13 cellular contexts compared by ENCODE assay signal in genomic region chr18:54737986-54738385, GRCh38.
DNase-seq lines count a peak whose midpoint lies in the region; TF ChIP-seq lines count a peak whose summit lies in the region.
"Had no signal": no experiment of that assay in that cellular context is flagged by ENCODE, and none has a peak within 500 bp of the region (broad histone marks: within the 10 kb centered on the region; RNA-seq: fewer than 3 reads in every experiment).

No MANE protein-coding gene starts in this region.

- 79 to 88% (median 86%) methylated on average over 3 of the region's 3 CpGs for WGBS in stomach, 5 donors

- TF ChIP-seq EP300 in stomach (IDR thresholded peaks at IDR 0.05): no peak

- H3K36me3 ChIP-seq in stomach: no peaks in the 10 kb centered on the region
- H3K36me3 ChIP-seq: vagina had no signal

- H3K27me3 ChIP-seq in stomach: no peaks in the 10 kb centered on the region
- H3K27me3 ChIP-seq: vagina had no signal

- H3K9me3 ChIP-seq in stomach: no peaks in the 10 kb centered on the region
- H3K9me3 ChIP-seq: vagina had no signal

- no peak overlapping the region for H3K27ac ChIP-seq in stomach
- H3K27ac ChIP-seq: vagina had no signal

- peak; percentile 12 for DNase-seq in AG08395 (ENCODE audit: low spot score)
- DNase-seq in HS-5 (ENCODE audit: low read depth): peak; percentile 18
- DNase-seq in amniotic stem cell (lab: John Stamatoyannopoulos, UW): peak; percentile 41
- peak; percentile 23 for DNase-seq in fibroblast of villous mesenchyme (ENCODE audit: low read depth)
- DNase-seq in NCI-H748 treated with DMSO at 0.1 percent for 48 hours (lab: John Stamatoyannopoulos, UW): no peak
- DNase-seq in NCI-H2081 (lab: John Stamatoyannopoulos, UW): no peak
- DNase-seq in putamen (ENCODE audit: low spot score): no peak
- DNase-seq in stomach: no peak
- DNase-seq: activated CD8-positive, alpha-beta T cell treated with anti-CD3 and anti-CD28 coated beads for 36 hours; NCI-H2029 treated with DMSO at 0.1 percent for 48 hours; NCI-H524 treated with DMSO at 0.1 percent for 48 hours; stimulated activated naive CD8-positive, alpha-beta T cell treated with anti-CD3 and anti-CD28 coated beads, Interleukin-15, amount 100 ng/mL, for 72 hours had no signal

- intact Hi-C loops in stomach (cut with DNase I; ENCODE audit: low total_unique reads): no loop called here

- TF ChIP-seq POLR2A in stomach (IDR thresholded peaks at IDR 0.05): no peak

- H3K4me3 ChIP-seq in fibroblast of villous mesenchyme (ENCODE audit: low read depth, low read length): no peak overlapping the region
- no peak overlapping the region for H3K4me3 ChIP-seq in stomach
- H3K4me3 ChIP-seq: vagina had no signal

- H3K4me1 ChIP-seq in stomach: peaks cover 0 to 15% (median 14%) of the 10 kb centered on the region in 4 donors
- H3K4me1 ChIP-seq: vagina had no signal

- TF ChIP-seq CTCF in fibroblast of villous mesenchyme (IDR thresholded peaks at IDR 0.05; ENCODE audit: insufficient read depth, low read depth, low read length) (no peak), stomach (IDR thresholded peaks at IDR 0.05) (no peak)

Comparison
In these comparisons a context has a peak if more than half of its experiments do, and no peak if none do; other contexts are left out.
1. DNase-seq: peak in AG08395 (single experiment), HS-5 (single experiment), amniotic stem cell (single experiment) and fibroblast of villous mesenchyme (single experiment); none in NCI-H748 treated with DMSO at 0.1 percent for 48 hours (single experiment), NCI-H2081 (0 of 2), putamen (single experiment) and stomach (single experiment).